Comparison of ENCODE assay signal across 1 cellular context in genomic region chr4:120557372-120557771, GRCh38.
TF ChIP-seq lines count a peak whose summit lies in the region.

No MANE protein-coding gene starts in this region.

TF ChIP-seq in GM23338, 12 proteins besides CTCF, POLR2A, EP300 and RAD21 (continued from another document):
- TF ChIP-seq REST (IDR thresholded peaks at IDR 0.05; ENCODE audit: unreplicated experiment) = no peak
- no peak for TF ChIP-seq CREB1 (CRISPR knock-in tag; IDR thresholded peaks at IDR 0.05; ENCODE audit: low read depth)
- no peak for TF ChIP-seq EZH2phosphoT487 (IDR thresholded peaks at IDR 0.05; ENCODE audit: unreplicated experiment)
